9 cellular contexts compared by ENCODE assay signal in genomic region chr3:18499256-18499655, GRCh38.
DNase-seq lines count a peak whose midpoint lies in the region; ATAC-seq and TF ChIP-seq lines count a peak whose summit lies in the region.
"Had no signal": no experiment of that assay in that cellular context is flagged by ENCODE, and none has a peak within 500 bp of the region (broad histone marks: within the 10 kb centered on the region; RNA-seq: fewer than 3 reads in every experiment).

No MANE protein-coding gene starts in this region.

- TF ChIP-seq CTCF in esophagus squamous epithelium (IDR thresholded peaks at IDR 0.05) (no peak), ascending aorta (IDR thresholded peaks at IDR 0.05) (no peak)

- no peaks in the 10 kb centered on the region for H3K9me3 Mint-ChIP-seq in central memory CD8-positive, alpha-beta T cell

- peak overlapping the region; percentile 12 for H3K4me3 Mint-ChIP-seq in central memory CD8-positive, alpha-beta T cell

- ATAC-seq in GM18508 (IDR thresholded peaks at IDR 0.05; ENCODE audit: insufficient read depth, unreplicated experiment) (peak; percentile 59), GM21529 (IDR thresholded peaks at IDR 0.05; ENCODE audit: unreplicated experiment) (peak; percentile 89), GM18519 (IDR thresholded peaks at IDR 0.05; ENCODE audit: low FRiP score, unreplicated experiment) (no peak)
- ATAC-seq in central memory CD8-positive, alpha-beta T cell (replicated peaks; ENCODE audit: extremely low read depth, poor library complexity, severe bottlenecking): peak; percentile 92

- no peaks in the 10 kb centered on the region for H3K27me3 ChIP-seq in esophagus squamous epithelium
- H3K27me3 ChIP-seq in ascending aorta: no peaks in the 10 kb centered on the region

- no peaks in the 10 kb centered on the region for H3K36me3 Mint-ChIP-seq in central memory CD8-positive, alpha-beta T cell (ENCODE audit: insufficient read depth)

- no peak overlapping the region for H3K27ac ChIP-seq in esophagus squamous epithelium
- H3K27ac ChIP-seq in ascending aorta: no peak overlapping the region

- H3K36me3 ChIP-seq in esophagus squamous epithelium (no peaks in the 10 kb centered on the region), ascending aorta (no peaks in the 10 kb centered on the region)

- peak overlapping the region; percentile 16 for H3K27ac Mint-ChIP-seq in central memory CD8-positive, alpha-beta T cell (ENCODE audit: low read depth)

- H3K4me1 Mint-ChIP-seq in central memory CD8-positive, alpha-beta T cell: peaks cover 23% of the 10 kb centered on the region

- intact Hi-C loops in esophagus squamous epithelium (cut with DNase I): no loop called here
- intact Hi-C loops in ascending aorta (cut with DNase I): no loop called here

- H3K4me3 ChIP-seq in Jurkat, Clone E6-1 (ENCODE audit: low read length): no peak overlapping the region
- H3K4me3 ChIP-seq in esophagus squamous epithelium (no peak overlapping the region), ascending aorta (no peak overlapping the region)

- 31 to 42% methylated on average over 2 of the region's 2 CpGs for WGBS in esophagus squamous epithelium, 2 donors

- no peak for TF ChIP-seq POLR2A in esophagus squamous epithelium (IDR thresholded peaks at IDR 0.05)

- no peaks in the 10 kb centered on the region for H3K9me3 ChIP-seq in esophagus squamous epithelium
- H3K9me3 ChIP-seq in ascending aorta: no peaks in the 10 kb centered on the region

- H3K27me3 Mint-ChIP-seq in central memory CD8-positive, alpha-beta T cell: no peaks in the 10 kb centered on the region

- DNase-seq in Jurkat, Clone E6-1 (ENCODE audit: low read depth, low spot score): peak; percentile 45
- DNase-seq in central memory CD8-positive, alpha-beta T cell (ENCODE audit: low spot score in 2 of 2): no peak
- DNase-seq in esophagus squamous epithelium (lab: John Stamatoyannopoulos, UW) (no peak), ascending aorta (ENCODE audit: low spot score in 2 of 2) (no peak), medulla oblongata (ENCODE audit: extremely low spot score) (no peak)
- DNase-seq: NCI-H1417 had no signal

- H3K4me1 ChIP-seq in esophagus squamous epithelium: peaks cover 0 to 8% (median 0%) of the 10 kb centered on the region in 3 donors
- no peaks in the 10 kb centered on the region for H3K4me1 ChIP-seq in ascending aorta
